17 cellular contexts compared by ENCODE assay signal in the genomic region with DNA sequence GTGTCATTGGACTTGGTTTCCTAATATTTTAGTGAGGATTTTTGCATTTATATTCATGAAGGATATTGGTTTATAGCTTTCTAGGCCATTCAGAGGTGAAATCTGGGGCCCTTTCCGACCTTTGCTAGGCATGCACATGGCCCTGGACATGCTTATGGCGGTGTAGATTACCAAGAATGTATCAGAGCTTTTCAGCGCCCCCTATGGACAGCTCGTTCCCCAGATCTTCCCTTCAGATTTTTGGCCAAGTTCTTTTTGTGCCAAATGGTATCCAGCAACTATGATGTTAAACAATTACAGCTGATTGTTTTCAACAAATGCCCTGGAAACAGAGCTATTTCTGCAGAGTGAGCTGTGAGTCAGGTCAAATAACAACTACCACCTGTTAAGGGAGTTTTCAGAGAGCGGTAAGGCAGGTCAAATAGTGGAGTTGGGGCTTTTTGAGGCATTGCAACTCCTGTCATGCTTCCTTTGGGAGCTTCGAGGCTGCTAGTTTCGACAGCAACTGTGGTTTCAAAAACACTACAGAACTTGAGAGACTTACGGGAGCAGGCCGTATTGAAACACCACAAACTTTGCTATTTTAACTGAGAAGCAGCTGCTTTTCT.
DNase-seq lines count a peak whose midpoint lies in the region; ATAC-seq and TF ChIP-seq lines count a peak whose summit lies in the region.
"Had no signal": no experiment of that assay in that cellular context is flagged by ENCODE, and none has a peak within 500 bp of the region (broad histone marks: within the 10 kb centered on the region; RNA-seq: fewer than 3 reads in every experiment).

No MANE protein-coding gene starts in this region.

- POLR2A ChIA-PET in Panc1 (lab: Charles Lee): no interaction called here

- H3K4me1 ChIP-seq in Panc1 (ENCODE audit: control insufficient read depth, insufficient read depth, low read length) (no peaks in the 10 kb centered on the region), upper lobe of right lung (no peaks in the 10 kb centered on the region)
- H3K4me1 ChIP-seq: testis had no signal

- H3K9me3 ChIP-seq in Panc1 (ENCODE audit: control insufficient read depth, insufficient read depth, low read depth, low read length) (no peaks in the 10 kb centered on the region), upper lobe of right lung (no peaks in the 10 kb centered on the region)
- H3K9me3 ChIP-seq: mucosa of descending colon, testis had no signal

- H3K27ac ChIP-seq in Panc1 (ENCODE audit: low read length) (no peak overlapping the region), upper lobe of right lung (no peak overlapping the region)
- H3K27ac ChIP-seq: testis had no signal

- intact Hi-C loops in Panc1 (cut with micrococcal nuclease; ENCODE audit: unreplicated experiment) (no loop called here), upper lobe of right lung (cut with DNase I) (no loop called here)

- in situ Hi-C loops in Panc1 (cut with HindIII; ENCODE audit: low pct_unique_long_range_greater_than_20kb, low sequenced_read_pairs): no loop called here

- CTCF ChIA-PET in Panc1 (lab: Charles Lee): no interaction called here

- no peaks in the 10 kb centered on the region for H3K36me3 ChIP-seq in Panc1 (ENCODE audit: control insufficient read depth, insufficient read depth, low read length)
- no peaks in the 10 kb centered on the region for H3K36me3 ChIP-seq in upper lobe of right lung

- ATAC-seq in HG02610 (IDR thresholded peaks at IDR 0.05; ENCODE audit: unreplicated experiment) (peak; percentile 82), Panc1 (no peak), upper lobe of right lung (no peak), HG02642 (IDR thresholded peaks at IDR 0.05; ENCODE audit: poor library complexity, unreplicated experiment) (no peak)
- ATAC-seq: mucosa of descending colon had no signal

- DNase-seq in DMS 273 (lab: John Stamatoyannopoulos, UW; ENCODE audit: unreplicated experiment) (peak; percentile 31), DMS 273 treated with DMSO at 0.1 percent for 48 hours (lab: John Stamatoyannopoulos, UW) (no peak), Panc1 (ENCODE audit: low read depth, low spot score) (no peak), iPS-NIHi11 (ENCODE audit: low spot score) (peak; percentile 44), SIG-M5 (lab: John Stamatoyannopoulos, UW) (no peak), upper lobe of right lung (no peak)
- DNase-seq: 8988T; activated CD8-positive, alpha-beta memory T cell treated with anti-CD3 and anti-CD28 coated beads for 24 hours; effector CD8-positive, alpha-beta T cell; kidney glomerular epithelial cell; mucosa of descending colon; NCI-H1105 treated with DMSO at 0.1 percent for 48 hours; NCI-H345; stimulated activated CD4-positive, alpha-beta T cell treated with anti-CD3 and anti-CD28 coated beads, Interleukin-12 subunit alpha, Interleukin-12 subunit beta, amount 100 ng/mL, for 4 hours; testis had no signal

- no peak overlapping the region for H3K4me3 ChIP-seq in Panc1 (ENCODE audit: low read depth in 2 of 2, low read length in 2 of 2)
- no peak overlapping the region for H3K4me3 ChIP-seq in upper lobe of right lung
- H3K4me3 ChIP-seq: mucosa of descending colon, testis had no signal

- peaks cover 9% of the 10 kb centered on the region for H3K27me3 ChIP-seq in Panc1 (ENCODE audit: control insufficient read depth, insufficient read depth, low read length)
- H3K27me3 ChIP-seq in upper lobe of right lung: no peaks in the 10 kb centered on the region
- H3K27me3 ChIP-seq: testis had no signal

- BruUV-seq in Panc1 (replicated peaks; lab: Mats Ljungman, UMichigan): no TSS peak

- TF ChIP-seq CTCF in Panc1 (IDR thresholded peaks at IDR 0.05) (peak; percentile 74), upper lobe of right lung (IDR thresholded peaks at IDR 0.05) (no peak)

Comparison
In these comparisons a context has a peak if more than half of its experiments do, and no peak if none do; other contexts are left out.
1. DNase-seq: peak in DMS 273 (single experiment) and iPS-NIHi11 (single experiment); none in DMS 273 treated with DMSO at 0.1 percent for 48 hours (single experiment), Panc1 (single experiment), SIG-M5 (single experiment) and upper lobe of right lung (single experiment).